20 cellular contexts compared by ENCODE assay signal in the genomic region with DNA sequence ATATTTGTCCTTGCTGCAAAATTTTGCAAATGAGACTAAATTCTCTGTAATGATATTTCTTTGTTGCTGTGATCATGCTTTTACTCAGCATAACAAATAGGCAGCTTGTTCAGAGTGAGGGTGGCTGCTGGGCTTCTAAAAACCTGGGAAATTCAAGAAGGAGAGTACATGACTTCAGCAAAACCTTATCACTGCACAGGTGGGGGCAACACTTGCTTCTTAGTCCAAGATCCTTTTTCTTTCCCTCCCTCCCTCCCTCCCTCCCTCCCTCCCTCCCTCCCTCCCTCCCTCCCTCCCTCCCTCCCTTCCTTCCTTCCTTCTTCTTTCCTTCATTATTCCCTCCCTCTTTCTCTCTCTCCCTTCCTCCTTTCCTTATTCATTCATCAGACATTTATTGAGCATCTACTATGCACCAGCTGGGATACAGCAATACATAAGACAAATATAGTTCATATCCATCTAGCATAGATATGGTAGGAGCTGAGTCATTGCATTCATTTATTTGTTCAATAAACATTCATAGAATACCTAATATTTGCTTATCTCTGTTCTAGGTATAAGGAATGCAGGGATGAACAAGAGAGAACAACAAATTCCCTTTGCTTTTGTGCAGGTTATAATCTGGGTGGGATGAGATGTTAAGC.
"Had no signal": no experiment of that assay in that cellular context is flagged by ENCODE, and none has a peak within 500 bp of the region (broad histone marks: within the 10 kb centered on the region; RNA-seq: fewer than 3 reads in every experiment).

No MANE protein-coding gene starts in this region.

- FAIRE-seq: TTC549 had no signal

- H3K36me3 Mint-ChIP-seq: naive B cell had no signal

- DNase-seq: activated CD4-positive, alpha-beta T cell treated with anti-CD3 and anti-CD28 coated beads, Interleukin-2, amount 50 U/mL, for 1 hour; activated CD4-positive, CD25-positive, alpha-beta regulatory T cell; activated naive CD4-positive, alpha-beta T cell treated with anti-CD3 and anti-CD28 coated beads, Interleukin-2, amount 50 U/mL, for 16 hours; activated T-cell treated with anti-CD3 and anti-CD28 coated beads for 4 hours; adrenal gland; body of pancreas; cerebellar nuclear complex; dermis blood vessel endothelial cell; erythroblast; lower lobe of right lung; naive B cell; right cardiac atrium; thyroid gland; uterus had no signal

- H3K9me3 ChIP-seq: adrenal gland, body of pancreas, lower lobe of right lung, neutrophil, thyroid gland, uterus had no signal

- ATAC-seq: body of pancreas, lower lobe of right lung, right cardiac atrium had no signal

- H3K9me3 Mint-ChIP-seq: activated T-helper 2 cell treated with anti-CD3 and anti-CD28 coated beads, Interferon-gamma antibody, Interleukin-2, Interleukin-4, amounts not matched to agents 10 μg/mL and 5 μg/mL and 100 μg/mL, durations not matched to agents 14 hours and 24 hours and 36 hours; endodermal cell had no signal

- H3K4me1 ChIP-seq: body of pancreas, thyroid gland, uterus had no signal

- H3K27ac Mint-ChIP-seq: activated T-helper 2 cell treated with anti-CD3 and anti-CD28 coated beads, Interferon-gamma antibody, Interleukin-2, Interleukin-4, amounts not matched to agents 10 μg/mL and 5 μg/mL and 100 μg/mL, durations not matched to agents 14 hours and 24 hours and 36 hours; progenitor cell of endocrine pancreas had no signal

- H3K4me3 Mint-ChIP-seq: endodermal cell had no signal

- H3K27ac ChIP-seq: adrenal gland, body of pancreas, lower lobe of right lung, neutrophil, thyroid gland, uterus had no signal

- H3K36me3 ChIP-seq: adrenal gland, lower lobe of right lung, neutrophil, thyroid gland, uterus had no signal

- H3K4me3 ChIP-seq: adrenal gland, body of pancreas, lower lobe of right lung, smooth muscle cell, thyroid gland, uterus had no signal

- H3K27me3 ChIP-seq: adrenal gland, body of pancreas, neutrophil, thyroid gland, uterus had no signal
